ENCODE assay signal across 32 cellular contexts in the genomic region with DNA sequence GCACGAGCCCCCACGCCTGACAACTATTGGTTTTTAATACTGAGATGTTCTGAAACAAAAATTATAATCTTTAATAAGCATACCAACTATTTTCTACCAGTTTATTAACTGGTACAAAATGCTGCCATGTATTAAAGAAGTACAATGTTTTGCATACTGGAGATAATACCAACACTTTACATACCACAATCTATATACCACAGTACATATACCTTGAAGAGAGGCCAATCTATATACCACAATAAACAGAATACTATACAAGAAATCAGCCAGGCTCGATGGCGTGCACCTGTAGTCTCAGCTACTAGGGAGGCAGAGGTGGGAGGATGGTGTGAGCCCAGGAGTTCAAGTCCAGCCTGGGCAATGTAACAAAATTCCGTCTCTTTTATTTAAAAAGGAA.
"Had no signal": no experiment of that assay in that cellular context is flagged by ENCODE, and none has a peak within 500 bp of the region (broad histone marks: within the 10 kb centered on the region; RNA-seq: fewer than 3 reads in every experiment).

No MANE protein-coding gene starts in this region.

- H3K27ac Mint-ChIP-seq: activated CD4-positive, alpha-beta memory T cell treated with anti-CD3 and anti-CD28 coated beads, Interleukin-2, amount 10 ng/mL, durations not matched to agents 7 days and 5 days; activated CD4-positive, alpha-beta T cell treated with anti-CD3 and anti-CD28 coated beads for 36 hours; activated CD4-positive, alpha-beta T cell treated with anti-CD3 and anti-CD28 coated beads, Interleukin-2, amount 10 ng/mL, durations not matched to agents 7 days and 5 days; activated CD8-positive, alpha-beta T cell treated with anti-CD3 and anti-CD28 coated beads, Interleukin-2, amount 10 ng/mL, durations not matched to agents 7 days and 5 days; activated naive CD4-positive, alpha-beta T cell treated with anti-CD3 and anti-CD28 coated beads, Interleukin-2, amount 10 ng/mL, durations not matched to agents 7 days and 5 days; activated naive CD4-positive, alpha-beta T cell treated with anti-CD3 and anti-CD28 coated beads, Interleukin-2, amount 50 U/mL, for 24 hours; activated naive CD8-positive, alpha-beta T cell; activated naive CD8-positive, alpha-beta T cell treated with anti-CD3 and anti-CD28 coated beads, Interleukin-2, amount 10 ng/mL, durations not matched to agents 7 days and 5 days; activated naive CD8-positive, alpha-beta T cell treated with anti-CD3 and anti-CD28 coated beads, Interleukin-2, amount 50 U/mL, for 24 hours; activated T-helper 2 cell treated with anti-CD3 and anti-CD28 coated beads, Interferon-gamma antibody, Interleukin-2, Interleukin-4, amounts not matched to agents 10 μg/mL and 5 μg/mL and 100 μg/mL, durations not matched to agents 14 hours and 24 hours and 36 hours; T-cell; T-helper 2 cell treated with Interferon-gamma antibody and Interleukin-4, amounts not matched to agents 5 μg/mL and 100 μg/mL, for 36 hours had no signal

- H3K27me3 Mint-ChIP-seq: activated CD4-positive, alpha-beta memory T cell treated with anti-CD3 and anti-CD28 coated beads, Interleukin-2, amount 10 ng/mL, durations not matched to agents 7 days and 5 days; activated CD4-positive, alpha-beta T cell treated with anti-CD3 and anti-CD28 coated beads for 36 hours; activated CD4-positive, alpha-beta T cell treated with anti-CD3 and anti-CD28 coated beads, Interleukin-2, amount 10 ng/mL, durations not matched to agents 7 days and 5 days; activated naive CD4-positive, alpha-beta T cell treated with anti-CD3 and anti-CD28 coated beads, Interleukin-2, amount 10 ng/mL, durations not matched to agents 7 days and 5 days; activated naive CD4-positive, alpha-beta T cell treated with anti-CD3 and anti-CD28 coated beads, Interleukin-2, amount 50 U/mL, for 24 hours; activated naive CD8-positive, alpha-beta T cell; activated naive CD8-positive, alpha-beta T cell treated with anti-CD3 and anti-CD28 coated beads, Interleukin-2, amount 10 ng/mL, durations not matched to agents 7 days and 5 days; activated naive CD8-positive, alpha-beta T cell treated with anti-CD3 and anti-CD28 coated beads, Interleukin-2, amount 50 U/mL, for 24 hours; T-cell had no signal

- DNase-seq: activated CD4-positive, alpha-beta memory T cell treated with anti-CD3 and anti-CD28 coated beads, Interleukin-2, amount 10 ng/mL, durations not matched to agents 7 days and 5 days; activated CD4-positive, alpha-beta T cell treated with anti-CD3 and anti-CD28 coated beads for 1 hour; activated CD4-positive, alpha-beta T cell treated with anti-CD3 and anti-CD28 coated beads for 36 hours; activated CD4-positive, alpha-beta T cell treated with anti-CD3 and anti-CD28 coated beads for 48 hours; activated CD4-positive, alpha-beta T cell treated with anti-CD3 and anti-CD28 coated beads, Interleukin-2, amount 10 ng/mL, durations not matched to agents 7 days and 5 days; activated CD4-positive, alpha-beta T cell treated with anti-CD3 and anti-CD28 coated beads, Interleukin-2, amount 50 U/mL, for 48 hours; activated CD4-positive, CD25-positive, alpha-beta regulatory T cell; activated CD8-positive, alpha-beta memory T cell treated with anti-CD3 and anti-CD28 coated beads, Interleukin-2, amount 50 U/mL, for 48 hours; activated CD8-positive, alpha-beta T cell treated with anti-CD3 and anti-CD28 coated beads, Interleukin-2, amount 10 ng/mL, durations not matched to agents 7 days and 5 days; activated effector memory CD4-positive, alpha-beta T cell treated with Interleukin-2 at 50 U/mL for 16 hours; activated gamma-delta T cell; activated naive CD4-positive, alpha-beta T cell treated with anti-CD3 and anti-CD28 coated beads, Interleukin-2, amount 10 ng/mL, durations not matched to agents 7 days and 5 days; activated naive CD4-positive, alpha-beta T cell treated with Interleukin-2 at 50 U/mL for 16 hours; activated naive CD8-positive, alpha-beta T cell treated with anti-CD3 and anti-CD28 coated beads, Interleukin-2, amount 10 ng/mL, durations not matched to agents 7 days and 5 days; activated naive CD8-positive, alpha-beta T cell treated with anti-CD3 and anti-CD28 coated beads, Interleukin-2, amount 50 U/mL, for 24 hours; activated T-cell treated with anti-CD3 and anti-CD28 coated beads, Interleukin-2, amount 50 U/mL, for 48 hours; amygdala; aorta; body of pancreas; brain microvascular endothelial cell; central memory CD4-positive, alpha-beta T cell; T-cell; T-helper 2 cell; T-helper 9 cell; WERI-Rb-1 had no signal

- H3K36me3 ChIP-seq: brain microvascular endothelial cell, breast epithelium had no signal

- H3K27ac ChIP-seq: body of pancreas, brain microvascular endothelial cell, breast epithelium, WERI-Rb-1 had no signal

- H3K4me3 Mint-ChIP-seq: activated CD4-positive, alpha-beta memory T cell treated with anti-CD3 and anti-CD28 coated beads, Interleukin-2, amount 10 ng/mL, durations not matched to agents 7 days and 5 days; activated CD4-positive, alpha-beta T cell treated with anti-CD3 and anti-CD28 coated beads for 36 hours; activated CD4-positive, alpha-beta T cell treated with anti-CD3 and anti-CD28 coated beads, Interleukin-2, amount 10 ng/mL, durations not matched to agents 7 days and 5 days; activated CD8-positive, alpha-beta T cell treated with anti-CD3 and anti-CD28 coated beads, Interleukin-2, amount 10 ng/mL, durations not matched to agents 7 days and 5 days; activated naive CD4-positive, alpha-beta T cell treated with anti-CD3 and anti-CD28 coated beads, Interleukin-2, amount 10 ng/mL, durations not matched to agents 7 days and 5 days; activated naive CD4-positive, alpha-beta T cell treated with anti-CD3 and anti-CD28 coated beads, Interleukin-2, amount 50 U/mL, for 24 hours; activated naive CD8-positive, alpha-beta T cell; activated naive CD8-positive, alpha-beta T cell treated with anti-CD3 and anti-CD28 coated beads, Interleukin-2, amount 10 ng/mL, durations not matched to agents 7 days and 5 days; activated naive CD8-positive, alpha-beta T cell treated with anti-CD3 and anti-CD28 coated beads, Interleukin-2, amount 50 U/mL, for 24 hours; T-cell; T-helper 2 cell treated with Interferon-gamma antibody and Interleukin-4, amounts not matched to agents 5 μg/mL and 100 μg/mL, for 36 hours; WTC11 had no signal

- H3K9me3 Mint-ChIP-seq: activated CD4-positive, alpha-beta memory T cell treated with anti-CD3 and anti-CD28 coated beads, Interleukin-2, amount 10 ng/mL, durations not matched to agents 7 days and 5 days; activated naive CD4-positive, alpha-beta T cell treated with anti-CD3 and anti-CD28 coated beads, Interleukin-2, amount 10 ng/mL, durations not matched to agents 7 days and 5 days; activated naive CD4-positive, alpha-beta T cell treated with anti-CD3 and anti-CD28 coated beads, Interleukin-2, amount 50 U/mL, for 24 hours; activated naive CD8-positive, alpha-beta T cell treated with anti-CD3 and anti-CD28 coated beads, Interleukin-2, amount 10 ng/mL, durations not matched to agents 7 days and 5 days; activated naive CD8-positive, alpha-beta T cell treated with anti-CD3 and anti-CD28 coated beads, Interleukin-2, amount 50 U/mL, for 24 hours; activated T-helper 2 cell treated with anti-CD3 and anti-CD28 coated beads, Interferon-gamma antibody, Interleukin-2, Interleukin-4, amounts not matched to agents 10 μg/mL and 5 μg/mL and 100 μg/mL, durations not matched to agents 14 hours and 24 hours and 36 hours; T-cell; T-helper 2 cell treated with Interferon-gamma antibody and Interleukin-4, amounts not matched to agents 5 μg/mL and 100 μg/mL, for 36 hours; WTC11 had no signal

- H3K4me3 ChIP-seq: body of pancreas, breast epithelium had no signal

- H3K9me3 ChIP-seq: body of pancreas, breast epithelium had no signal

- ATAC-seq: activated CD4-positive, alpha-beta T cell treated with anti-CD3 and anti-CD28 coated beads for 36 hours; activated CD4-positive, CD25-positive, alpha-beta regulatory T cell treated with anti-CD3 and anti-CD28 coated beads, Interleukin-2, amount 50 U/mL, for 24 hours; activated CD8-positive, alpha-beta T cell treated with anti-CD3 and anti-CD28 coated beads, Interleukin-2, amount 10 ng/mL, durations not matched to agents 7 days and 5 days; activated naive CD8-positive, alpha-beta T cell treated with anti-CD3 and anti-CD28 coated beads, Interleukin-2, amount 50 U/mL, for 24 hours; body of pancreas; T-cell; WTC11 had no signal

- H3K27me3 ChIP-seq: body of pancreas, brain microvascular endothelial cell, breast epithelium had no signal

- H3K4me1 ChIP-seq: breast epithelium had no signal
